ENCODE assay signal across 23 cellular contexts in the genomic region with DNA sequence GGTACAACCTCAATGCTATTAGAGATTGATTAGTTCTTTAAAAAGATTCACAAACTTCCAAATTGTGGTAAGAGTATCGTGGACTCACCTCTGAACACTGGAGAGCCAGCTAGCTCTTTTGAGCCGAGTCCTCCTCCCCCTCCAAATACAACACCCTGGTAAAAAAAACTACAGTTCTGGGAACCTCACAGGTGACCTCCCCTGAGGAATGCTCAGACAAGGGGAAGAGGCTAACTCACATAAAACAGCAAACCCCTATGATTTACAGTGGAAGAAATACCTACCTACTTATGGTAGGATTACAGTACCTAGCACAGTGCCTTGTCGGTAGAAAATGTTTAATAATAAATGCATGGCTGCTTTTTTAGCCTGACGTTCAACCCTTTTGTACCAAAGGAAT.
"Had no signal": no experiment of that assay in that cellular context is flagged by ENCODE, and none has a peak within 500 bp of the region (broad histone marks: within the 10 kb centered on the region; RNA-seq: fewer than 3 reads in every experiment).

No MANE protein-coding gene starts in this region.

- H3K4me3 Mint-ChIP-seq: natural killer cell treated with Interleukin-12 subunit alpha and Interleukin-12 subunit beta and Interleukin-15 and Interleukin-18, amount 100 ng/mL, for 72 hours; stimulated activated naive B cell treated with anti-CD40 and anti-IgM and Interleukin-4, amounts not matched to agents 10 μg/mL and 1 μg/mL and 100 μg/mL, for 72 hours had no signal

- ATAC-seq: gastroesophageal sphincter; lower lobe of right lung; natural killer cell treated with Interleukin-12 subunit alpha and Interleukin-12 subunit beta and Interleukin-15 and Interleukin-18, amount 100 ng/mL, for 72 hours; stimulated activated naive B cell treated with anti-CD40 and anti-IgM and Interleukin-4, amounts not matched to agents 10 μg/mL and 1 μg/mL and 100 μg/mL, for 72 hours; upper lobe of right lung had no signal

- H3K27me3 Mint-ChIP-seq: natural killer cell treated with Interleukin-12 subunit alpha and Interleukin-12 subunit beta and Interleukin-15 and Interleukin-18, amount 100 ng/mL, for 72 hours; stimulated activated naive B cell treated with anti-CD40 and anti-IgM and Interleukin-4, amounts not matched to agents 10 μg/mL and 1 μg/mL and 100 μg/mL, for 72 hours had no signal

- H3K27me3 ChIP-seq: esophagus squamous epithelium, gastroesophageal sphincter, sigmoid colon, stomach, upper lobe of right lung, vagina had no signal

- DNase-seq: effector memory CD4-positive, alpha-beta T cell; esophagus squamous epithelium; foreskin fibroblast; glutamatergic neuron; islet precursor cell; left ventricle myocardium inferior; lower lobe of right lung; mesenchymal stem cell; midbrain; occipital lobe; sigmoid colon; stimulated activated CD4-positive, alpha-beta T cell treated with anti-CD3 and anti-CD28 coated beads, Interleukin-2, amount 100 ng/mL, for 24 hours; stimulated activated CD4-positive, alpha-beta T cell treated with anti-CD3 and anti-CD28 coated beads, Interleukin-4, amount 100 ng/mL, for 4 hours; stimulated activated naive B cell treated with anti-CD40 and anti-IgM and Interleukin-4, amounts not matched to agents 10 μg/mL and 1 μg/mL and 100 μg/mL, for 72 hours; stomach; substantia nigra; upper lobe of right lung had no signal

- H3K27ac Mint-ChIP-seq: natural killer cell treated with Interleukin-12 subunit alpha and Interleukin-12 subunit beta and Interleukin-15 and Interleukin-18, amount 100 ng/mL, for 72 hours had no signal

- H3K9me3 Mint-ChIP-seq: natural killer cell treated with Interleukin-12 subunit alpha and Interleukin-12 subunit beta and Interleukin-15 and Interleukin-18, amount 100 ng/mL, for 72 hours; stimulated activated naive B cell treated with anti-CD40 and anti-IgM and Interleukin-4, amounts not matched to agents 10 μg/mL and 1 μg/mL and 100 μg/mL, for 72 hours had no signal

- H3K4me1 ChIP-seq: upper lobe of right lung had no signal

- H3K27ac ChIP-seq: esophagus squamous epithelium, gastroesophageal sphincter, left ventricle myocardium inferior, lower lobe of right lung, sigmoid colon, skin epidermis, stomach, thoracic aorta, upper lobe of right lung, vagina had no signal

- H3K9me3 ChIP-seq: esophagus squamous epithelium, gastroesophageal sphincter, left ventricle myocardium inferior, lower lobe of right lung, sigmoid colon, stomach, thoracic aorta, upper lobe of right lung, vagina had no signal

- FAIRE-seq: endometrium had no signal

- H3K4me3 ChIP-seq: esophagus squamous epithelium, gastroesophageal sphincter, left ventricle myocardium inferior, lower lobe of right lung, sigmoid colon, skin epidermis, stomach, thoracic aorta, upper lobe of right lung, vagina had no signal
